ENCODE assay signal across 8 cellular contexts in genomic region chr2:48315847-48316194, GRCh38. TPM values are rescaled to one million over a fixed set of nuclear protein-coding genes. Genes with fewer than 3 reads are reported as not detected.
DNase-seq lines count a peak whose midpoint lies in the region; ATAC-seq lines count a peak whose summit lies in the region.

No MANE protein-coding gene starts in this region.

- ATAC-seq in HG02973 (IDR thresholded peaks at IDR 0.05; ENCODE audit: unreplicated experiment) (peak; percentile 14), left colon (no peak), GM21367 (IDR thresholded peaks at IDR 0.05; ENCODE audit: unreplicated experiment) (no peak)

- intact Hi-C loops in left colon (cut with DNase I, micrococcal nuclease) = no loop called here

- H3K27ac ChIP-seq in angular gyrus (ENCODE audit: low read depth, low read length) = peak overlapping the region; percentile 98

- DNase-seq in SHP77 treated with DMSO at 0.1 percent for 48 hours (lab: John Stamatoyannopoulos, UW) = peak; percentile 6
- DNase-seq in SHP77 (lab: John Stamatoyannopoulos, UW) = no peak
- DNase-seq in RPMI8226 = peak; percentile 67
- peak; percentile 32 to 33 for DNase-seq in left colon
- peak; percentile 5 to 24 for DNase-seq in stimulated activated CD8-positive, alpha-beta memory T cell treated with anti-CD3 and anti-CD28 coated beads, Interleukin-2, amount 100 ng/mL, for 48 hours (ENCODE audit: low read depth in 2 of 2)

RNA-seq across cellular contexts. Expression of gene FOXN2, which starts 1.3 kb away (rescaled TPM):
- 10 to 100 TPM; 16.1 to 18.2 TPM for total RNA-seq in left colon

Comparison
In these comparisons a context has a peak if more than half of its experiments do, and no peak if none do; other contexts are left out.
1. DNase-seq: peak in SHP77 treated with DMSO at 0.1 percent for 48 hours (single experiment), RPMI8226 (single experiment), left colon (2 of 2) and stimulated activated CD8-positive, alpha-beta memory T cell treated with anti-CD3 and anti-CD28 coated beads, Interleukin-2, amount 100 ng/mL, for 48 hours (2 of 2); none in SHP77 (0 of 2).